Comparison of ENCODE assay signal across 1 cellular context in the genomic region with DNA sequence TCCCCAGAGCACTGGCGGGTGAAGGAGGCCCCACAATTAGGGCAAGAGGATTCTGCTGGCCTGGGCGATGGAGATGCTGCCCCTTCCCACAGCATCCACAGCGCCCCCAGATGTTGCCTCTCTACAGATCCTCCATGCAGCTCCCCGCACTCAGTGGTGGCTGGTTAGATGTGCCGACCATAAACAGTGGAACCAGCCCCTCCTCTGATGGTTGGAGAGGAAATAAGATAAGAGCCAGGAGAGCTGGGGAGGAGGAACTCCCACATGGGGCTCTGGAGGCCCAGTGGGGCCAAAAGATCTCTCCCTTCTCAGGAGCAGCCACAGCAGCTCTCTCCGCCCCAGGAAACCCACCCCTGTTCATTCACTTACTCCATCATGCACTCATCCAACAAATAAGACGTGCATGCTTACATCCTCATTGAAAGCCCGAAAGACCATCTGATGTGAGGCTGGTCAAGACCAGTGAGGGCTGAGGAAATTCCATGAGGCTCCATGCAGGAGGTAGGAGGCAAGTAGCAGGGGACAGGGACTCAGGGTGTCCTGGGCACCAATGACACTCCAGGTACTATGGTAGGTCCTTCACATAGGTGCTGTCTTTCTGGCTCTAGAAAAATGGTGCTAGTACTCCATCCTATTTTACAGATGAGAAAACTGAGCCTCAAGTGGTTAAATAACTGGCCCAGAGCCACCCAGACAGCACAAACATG.
A peak's percentile ranks its signal among the peaks of the same experiment; 100 is the strongest.
TF ChIP-seq lines count a peak whose summit lies in the region.

No MANE protein-coding gene starts in this region.

TF ChIP-seq in K562, 482 proteins besides CTCF, POLR2A, EP300 and RAD21 (continued from another document and continues in another):
- TF ChIP-seq ZKSCAN1 (IDR thresholded peaks at IDR 0.05; ENCODE audit: low read depth, low read length) (peak; percentile 46), FOXK2 (conservative IDR thresholded peaks at IDR 0.05 in 1 of 2, IDR thresholded peaks at IDR 0.05 in 1 of 2; ENCODE audit: low read depth in 2 of 2) (peak; percentile 56 to 74; a peak in 2 of 4 replicates), ZBTB26 (CRISPR knock-in tag; IDR thresholded peaks at IDR 0.05) (no peak), GATAD2B (IDR thresholded peaks at IDR 0.05; ENCODE audit: borderline replicate concordance) (no peak; the same call in 1 of the 2 replicates), HOMEZ (CRISPR knock-in tag; IDR thresholded peaks at IDR 0.05) (no peak), ZKSCAN3 (CRISPR knock-in tag; IDR thresholded peaks at IDR 0.05) (no peak), MTA2 (IDR thresholded peaks at IDR 0.05; ENCODE audit: low read depth) (no peak), KDM1A (IDR thresholded peaks at IDR 0.05) (peak; percentile 42 to 45; a peak in 2 of 4 replicates), ZNF232 (CRISPR knock-in tag; IDR thresholded peaks at IDR 0.05) (no peak), SRSF7 (optimal IDR thresholded peaks at IDR 0.05; ENCODE audit: low read depth, low read length) (no peak), MAZ (CRISPR knock-in tag; conservative IDR thresholded peaks at IDR 0.05 in 1 of 2, IDR thresholded peaks at IDR 0.05 in 1 of 2) (peak; percentile 68 to 81; a peak in 3 of 4 replicates), ZFP1 (CRISPR knock-in tag; IDR thresholded peaks at IDR 0.05) (no peak), KAT8 (IDR thresholded peaks at IDR 0.05; ENCODE audit: low read depth) (no peak), CSDE1 (IDR thresholded peaks at IDR 0.05) (no peak), FOSL1 (tag; conservative IDR thresholded peaks at IDR 0.05) (no peak), KLF1 (tag; IDR thresholded peaks at IDR 0.05) (no peak), CBX2 (IDR thresholded peaks at IDR 0.05; ENCODE audit: insufficient read depth, low read length, poor library complexity, severe bottlenecking) (no peak), PRDM10 (IDR thresholded peaks at IDR 0.05; ENCODE audit: partially characterized antibody) (peak; percentile 35), BRCA1 (IDR thresholded peaks at IDR 0.05) (no peak), BRCA1 (CRISPR knock-in tag; IDR thresholded peaks at IDR 0.05) (no peak), RERE (CRISPR knock-in tag; IDR thresholded peaks at IDR 0.05; ENCODE audit: borderline replicate concordance) (no peak), CHD1 (IDR thresholded peaks at IDR 0.05; ENCODE audit: low read length) (no peak), ZNF699 (CRISPR knock-in tag; IDR thresholded peaks at IDR 0.05; ENCODE audit: insufficient replicate concordance) (no peak), NCOA2 (IDR thresholded peaks at IDR 0.05; ENCODE audit: partially characterized antibody in 2 of 2) (no peak), HSF4 (CRISPR knock-in tag; IDR thresholded peaks at IDR 0.05; ENCODE audit: borderline replicate concordance) (no peak), SRSF3 (IDR thresholded peaks at IDR 0.05; ENCODE audit: insufficient read depth, low read length) (no peak), SOX6 (IDR thresholded peaks at IDR 0.05) (peak; percentile 54; the same call in 1 of the 2 replicates), HINFP (tag; conservative IDR thresholded peaks at IDR 0.05; ENCODE audit: low read depth) (no peak), RAD51 (IDR thresholded peaks at IDR 0.05; ENCODE audit: borderline replicate concordance, low read depth) (no peak), POU5F1 (IDR thresholded peaks at IDR 0.05; ENCODE audit: borderline replicate concordance, low read depth, low read length, partially characterized antibody) (no peak), NBN (IDR thresholded peaks at IDR 0.05; ENCODE audit: low read depth) (peak; percentile 29; the same call in 1 of the 2 replicates)
- TF ChIP-seq, protein P1, sequence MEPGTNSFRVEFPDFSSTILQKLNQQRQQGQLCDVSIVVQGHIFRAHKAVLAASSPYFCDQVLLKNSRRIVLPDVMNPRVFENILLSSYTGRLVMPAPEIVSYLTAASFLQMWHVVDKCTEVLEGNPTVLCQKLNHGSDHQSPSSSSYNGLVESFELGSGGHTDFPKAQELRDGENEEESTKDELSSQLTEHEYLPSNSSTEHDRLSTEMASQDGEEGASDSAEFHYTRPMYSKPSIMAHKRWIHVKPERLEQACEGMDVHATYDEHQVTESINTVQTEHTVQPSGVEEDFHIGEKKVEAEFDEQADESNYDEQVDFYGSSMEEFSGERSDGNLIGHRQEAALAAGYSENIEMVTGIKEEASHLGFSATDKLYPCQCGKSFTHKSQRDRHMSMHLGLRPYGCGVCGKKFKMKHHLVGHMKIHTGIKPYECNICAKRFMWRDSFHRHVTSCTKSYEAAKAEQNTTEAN (CRISPR knock-in tag; IDR thresholded peaks at IDR 0.05): no peak
- TF ChIP-seq, protein P2, sequence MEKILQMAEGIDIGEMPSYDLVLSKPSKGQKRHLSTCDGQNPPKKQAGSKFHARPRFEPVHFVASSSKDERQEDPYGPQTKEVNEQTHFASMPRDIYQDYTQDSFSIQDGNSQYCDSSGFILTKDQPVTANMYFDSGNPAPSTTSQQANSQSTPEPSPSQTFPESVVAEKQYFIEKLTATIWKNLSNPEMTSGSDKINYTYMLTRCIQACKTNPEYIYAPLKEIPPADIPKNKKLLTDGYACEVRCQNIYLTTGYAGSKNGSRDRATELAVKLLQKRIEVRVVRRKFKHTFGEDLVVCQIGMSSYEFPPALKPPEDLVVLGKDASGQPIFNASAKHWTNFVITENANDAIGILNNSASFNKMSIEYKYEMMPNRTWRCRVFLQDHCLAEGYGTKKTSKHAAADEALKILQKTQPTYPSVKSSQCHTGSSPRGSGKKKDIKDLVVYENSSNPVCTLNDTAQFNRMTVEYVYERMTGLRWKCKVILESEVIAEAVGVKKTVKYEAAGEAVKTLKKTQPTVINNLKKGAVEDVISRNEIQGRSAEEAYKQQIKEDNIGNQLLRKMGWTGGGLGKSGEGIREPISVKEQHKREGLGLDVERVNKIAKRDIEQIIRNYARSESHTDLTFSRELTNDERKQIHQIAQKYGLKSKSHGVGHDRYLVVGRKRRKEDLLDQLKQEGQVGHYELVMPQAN (IDR thresholded peaks at IDR 0.05; ENCODE audit: borderline replicate concordance): no peak
- TF ChIP-seq, protein P3, sequence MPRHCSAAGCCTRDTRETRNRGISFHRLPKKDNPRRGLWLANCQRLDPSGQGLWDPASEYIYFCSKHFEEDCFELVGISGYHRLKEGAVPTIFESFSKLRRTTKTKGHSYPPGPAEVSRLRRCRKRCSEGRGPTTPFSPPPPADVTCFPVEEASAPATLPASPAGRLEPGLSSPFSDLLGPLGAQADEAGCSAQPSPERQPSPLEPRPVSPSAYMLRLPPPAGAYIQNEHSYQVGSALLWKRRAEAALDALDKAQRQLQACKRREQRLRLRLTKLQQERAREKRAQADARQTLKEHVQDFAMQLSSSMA (CRISPR knock-in tag; IDR thresholded peaks at IDR 0.05): no peak
- TF ChIP-seq, protein P4, sequence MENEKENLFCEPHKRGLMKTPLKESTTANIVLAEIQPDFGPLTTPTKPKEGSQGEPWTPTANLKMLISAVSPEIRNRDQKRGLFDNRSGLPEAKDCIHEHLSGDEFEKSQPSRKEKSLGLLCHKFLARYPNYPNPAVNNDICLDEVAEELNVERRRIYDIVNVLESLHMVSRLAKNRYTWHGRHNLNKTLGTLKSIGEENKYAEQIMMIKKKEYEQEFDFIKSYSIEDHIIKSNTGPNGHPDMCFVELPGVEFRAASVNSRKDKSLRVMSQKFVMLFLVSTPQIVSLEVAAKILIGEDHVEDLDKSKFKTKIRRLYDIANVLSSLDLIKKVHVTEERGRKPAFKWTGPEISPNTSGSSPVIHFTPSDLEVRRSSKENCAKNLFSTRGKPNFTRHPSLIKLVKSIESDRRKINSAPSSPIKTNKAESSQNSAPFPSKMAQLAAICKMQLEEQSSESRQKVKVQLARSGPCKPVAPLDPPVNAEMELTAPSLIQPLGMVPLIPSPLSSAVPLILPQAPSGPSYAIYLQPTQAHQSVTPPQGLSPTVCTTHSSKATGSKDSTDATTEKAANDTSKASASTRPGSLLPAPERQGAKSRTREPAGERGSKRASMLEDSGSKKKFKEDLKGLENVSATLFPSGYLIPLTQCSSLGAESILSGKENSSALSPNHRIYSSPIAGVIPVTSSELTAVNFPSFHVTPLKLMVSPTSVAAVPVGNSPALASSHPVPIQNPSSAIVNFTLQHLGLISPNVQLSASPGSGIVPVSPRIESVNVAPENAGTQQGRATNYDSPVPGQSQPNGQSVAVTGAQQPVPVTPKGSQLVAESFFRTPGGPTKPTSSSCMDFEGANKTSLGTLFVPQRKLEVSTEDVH (IDR thresholded peaks at IDR 0.05; ENCODE audit: low read depth, partially characterized antibody): no peak
